ENCODE assay signal across 25 cellular contexts in the genomic region with DNA sequence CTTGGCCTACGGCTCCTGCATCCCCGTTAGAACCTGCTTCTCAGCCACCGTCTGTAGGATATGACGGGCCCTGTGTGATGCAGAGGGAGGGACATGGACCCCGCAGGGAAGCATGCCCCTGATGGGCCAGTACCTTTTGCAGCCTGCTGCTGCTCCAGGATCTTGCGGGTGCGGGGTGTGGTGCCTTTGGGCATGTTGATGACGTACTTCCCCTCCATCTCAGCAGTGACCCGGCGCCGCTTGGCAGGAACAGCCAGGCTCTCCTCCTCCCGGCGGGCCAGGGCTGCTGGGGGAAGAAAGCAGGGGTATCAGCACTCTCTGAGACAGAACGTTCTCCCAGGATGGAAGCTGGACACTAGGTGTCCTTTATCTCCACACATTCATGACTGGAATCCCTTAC.
"Had no signal": no experiment of that assay in that cellular context is flagged by ENCODE, and none has a peak within 500 bp of the region (broad histone marks: within the 10 kb centered on the region; RNA-seq: fewer than 3 reads in every experiment).

No MANE protein-coding gene starts in this region.

- H3K27ac Mint-ChIP-seq: dendritic cell treated with granulocyte-macrophage colony-stimulating factor and Interleukin-4, amounts not matched to agents 40 ng/mL and 50 ng/mL, for 4 days; effector memory CD8-positive, alpha-beta T cell; endodermal cell; mesothelial cell of epicardium had no signal

- H3K4me1 Mint-ChIP-seq: endodermal cell had no signal

- H3K27me3 Mint-ChIP-seq: dendritic cell treated with granulocyte-macrophage colony-stimulating factor and Interleukin-4, amounts not matched to agents 40 ng/mL and 50 ng/mL, for 4 days; effector memory CD8-positive, alpha-beta T cell had no signal

- H3K4me3 Mint-ChIP-seq: dendritic cell treated with granulocyte-macrophage colony-stimulating factor and Interleukin-4, amounts not matched to agents 40 ng/mL and 50 ng/mL, for 4 days; effector memory CD8-positive, alpha-beta T cell; endodermal cell; mesothelial cell of epicardium had no signal

- H3K4me3 ChIP-seq: colonic mucosa, esophagus squamous epithelium, gastrocnemius medialis, heart right ventricle, left lung, lower lobe of right lung, mucosa of descending colon had no signal

- H3K27me3 ChIP-seq: colonic mucosa, esophagus squamous epithelium, gastrocnemius medialis, heart right ventricle, left lung had no signal

- H3K9me3 ChIP-seq: colonic mucosa, esophagus squamous epithelium, gastrocnemius medialis, heart right ventricle, left lung, lower lobe of right lung, mucosa of descending colon had no signal

- H3K4me1 ChIP-seq: colonic mucosa, gastrocnemius medialis, heart right ventricle, left lung, lower lobe of right lung had no signal

- H3K36me3 ChIP-seq: colonic mucosa had no signal

- ATAC-seq: effector memory CD8-positive, alpha-beta T cell; esophagus mucosa; gastrocnemius medialis; heart right ventricle; left cardiac atrium; left lung; left ventricle myocardium superior; lower lobe of right lung; mucosa of descending colon had no signal

- H3K27ac ChIP-seq: colonic mucosa, epithelial cell of prostate, esophagus squamous epithelium, gastrocnemius medialis, heart right ventricle, left lung, lower lobe of right lung had no signal

- H3K9me3 Mint-ChIP-seq: dendritic cell treated with granulocyte-macrophage colony-stimulating factor and Interleukin-4, amounts not matched to agents 40 ng/mL and 50 ng/mL, for 4 days; effector memory CD8-positive, alpha-beta T cell; endodermal cell; mesothelial cell of epicardium had no signal

- DNase-seq: colonic mucosa; cortex of kidney; effector CD8-positive, alpha-beta T cell; effector memory CD8-positive, alpha-beta T cell; endodermal cell; erythroblast; esophagus squamous epithelium; foreskin fibroblast; foreskin melanocyte; gastrocnemius medialis; glutamatergic neuron; head of caudate nucleus; heart right ventricle; hippocampal formation; islet precursor cell; left cardiac atrium; left ventricle myocardium superior; lower lobe of right lung; mesenchymal stem cell; mucosa of descending colon had no signal
